Comparison of ENCODE assay signal across 8 cellular contexts in genomic region chr22:22855617-22856308, GRCh38.
DNase-seq lines count a peak whose midpoint lies in the region; ATAC-seq lines count a peak whose summit lies in the region.

No MANE protein-coding gene starts in this region.

- peak overlapping the region in 8 of 11 experiments; percentile 35 to 82 (median 57); a peak in 17 of 22 replicates for H3K27ac ChIP-seq in BLaER1 treated with 17β-estradiol and CSF1 and Interleukin-3, amounts not matched to agents 10 nM and 100 nM

- DNase-seq in activated CD8-positive, alpha-beta memory T cell treated with anti-CD3 and anti-CD28 coated beads, Interleukin-2, amount 50 U/mL, for 4 hours, result peak; percentile 31
- DNase-seq in left kidney (ENCODE audit: low read depth, low spot score) (peak; percentile 74), NCI-H510A (lab: John Stamatoyannopoulos, UW) (no peak), retina (no peak)

- H3K9ac ChIP-seq in BLaER1 treated with 17β-estradiol and CSF1 and Interleukin-3, amounts not matched to agents 10 nM and 100 nM, result peak overlapping the region in 8 of 11 experiments; percentile 2 to 70 (median 42); a peak in 12 of 22 replicates

- H3K9me3 ChIP-seq in BLaER1 treated with 17β-estradiol and CSF1 and Interleukin-3, amounts not matched to agents 10 nM and 100 nM (replicated peaks in 1 of 11), result no peaks in the 10 kb centered on the region

- H4K20me1 ChIP-seq in BLaER1 treated with 17β-estradiol and CSF1 and Interleukin-3, amounts not matched to agents 10 nM and 100 nM, result no peaks in the 10 kb centered on the region

- peaks cover 16 to 92% (median 63%) of the 10 kb centered on the region in 10 experiments; a peak in 19 of 20 replicates for H3K4me1 ChIP-seq in BLaER1 treated with 17β-estradiol and CSF1 and Interleukin-3, amounts not matched to agents 10 nM and 100 nM

- no peaks in the 10 kb centered on the region for H3K27me3 ChIP-seq in BLaER1 treated with 17β-estradiol and CSF1 and Interleukin-3, amounts not matched to agents 10 nM and 100 nM

- no peak overlapping the region; a peak in 1 of 20 replicates for H3K4me3 ChIP-seq in BLaER1 treated with 17β-estradiol and CSF1 and Interleukin-3, amounts not matched to agents 10 nM and 100 nM

- ATAC-seq in HG02588 (IDR thresholded peaks at IDR 0.05; ENCODE audit: unreplicated experiment) (peak; percentile 49), HG03039 (IDR thresholded peaks at IDR 0.05; ENCODE audit: unreplicated experiment) (no peak), GM19467 (IDR thresholded peaks at IDR 0.05; ENCODE audit: unreplicated experiment) (no peak)

- no peaks in the 10 kb centered on the region for H3K36me3 ChIP-seq in BLaER1 treated with 17β-estradiol and CSF1 and Interleukin-3, amounts not matched to agents 10 nM and 100 nM

- peak overlapping the region; percentile 0 to 96 (median 78); a peak in 20 of 22 replicates for H3K4me2 ChIP-seq in BLaER1 treated with 17β-estradiol and CSF1 and Interleukin-3, amounts not matched to agents 10 nM and 100 nM

Comparison
In these comparisons a context has a peak if more than half of its experiments do, and no peak if none do; other contexts are left out.
1. DNase-seq: peak in activated CD8-positive, alpha-beta memory T cell treated with anti-CD3 and anti-CD28 coated beads, Interleukin-2, amount 50 U/mL, for 4 hours (single experiment) and left kidney (single experiment); none in NCI-H510A (single experiment) and retina (single experiment).